In the genomic region with DNA sequence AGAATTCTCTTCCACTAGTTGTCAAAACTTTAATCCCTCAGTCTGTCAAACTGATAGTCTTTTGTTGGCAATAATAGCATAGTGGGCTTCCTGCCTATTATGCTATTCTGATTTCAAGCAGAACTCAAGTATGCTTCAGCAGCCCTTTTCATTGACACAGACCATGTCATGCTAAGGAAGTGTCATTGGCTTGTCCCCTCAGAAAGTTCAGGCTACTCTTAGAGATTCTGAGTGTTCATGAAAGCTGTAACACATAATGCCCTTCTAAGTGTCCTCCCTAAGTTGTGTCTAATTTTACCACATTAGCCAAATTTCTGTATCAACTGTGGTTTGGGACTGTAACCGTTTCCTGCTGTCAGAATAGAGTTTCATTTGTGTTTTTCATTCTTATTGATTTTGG, we compare ENCODE assay signal across 16 cellular contexts.
"Had no signal": no experiment of that assay in that cellular context is flagged by ENCODE, and none has a peak within 500 bp of the region (broad histone marks: within the 10 kb centered on the region; RNA-seq: fewer than 3 reads in every experiment).

No MANE protein-coding gene starts in this region.

- H3K4me1 ChIP-seq: gastrocnemius medialis, left lung, spleen, upper lobe of right lung had no signal

- H3K27ac ChIP-seq: gastrocnemius medialis, left lung, spleen, upper lobe of right lung had no signal

- H3K4me3 ChIP-seq: gastrocnemius medialis, left lung, spleen, upper lobe of right lung had no signal

- ATAC-seq: activated CD8-positive, alpha-beta memory T cell treated with anti-CD3 and anti-CD28 coated beads, Interleukin-2, amount 10 ng/mL, durations not matched to agents 7 days and 5 days; esophagus mucosa; gastrocnemius medialis; left lung; stimulated activated naive B cell treated with anti-CD40 and anti-IgM and Interleukin-4, amounts not matched to agents 10 μg/mL and 1 μg/mL and 100 μg/mL, for 72 hours; upper lobe of right lung had no signal

- DNase-seq: activated B cell treated with CpG ODN at 0.5 μM for 24 hours; activated CD4-positive, alpha-beta memory T cell treated with anti-CD3 and anti-CD28 coated beads, Interleukin-2, amount 10 ng/mL, durations not matched to agents 7 days and 5 days; activated CD4-positive, alpha-beta T cell treated with anti-CD3 and anti-CD28 coated beads for 4 hours; activated CD8-positive, alpha-beta memory T cell treated with anti-CD3 and anti-CD28 coated beads, Interleukin-2, amount 10 ng/mL, durations not matched to agents 7 days and 5 days; effector CD8-positive, alpha-beta T cell; gastrocnemius medialis; head of caudate nucleus; left lung; mammary epithelial cell; midbrain; occipital lobe; posterior cingulate gyrus; spleen; stimulated activated naive B cell treated with anti-CD40 and anti-IgM and Interleukin-4, amounts not matched to agents 10 μg/mL and 1 μg/mL and 100 μg/mL, for 72 hours; upper lobe of right lung had no signal

- H3K9me3 ChIP-seq: gastrocnemius medialis, left lung, spleen, upper lobe of right lung had no signal
